In the genomic region with DNA sequence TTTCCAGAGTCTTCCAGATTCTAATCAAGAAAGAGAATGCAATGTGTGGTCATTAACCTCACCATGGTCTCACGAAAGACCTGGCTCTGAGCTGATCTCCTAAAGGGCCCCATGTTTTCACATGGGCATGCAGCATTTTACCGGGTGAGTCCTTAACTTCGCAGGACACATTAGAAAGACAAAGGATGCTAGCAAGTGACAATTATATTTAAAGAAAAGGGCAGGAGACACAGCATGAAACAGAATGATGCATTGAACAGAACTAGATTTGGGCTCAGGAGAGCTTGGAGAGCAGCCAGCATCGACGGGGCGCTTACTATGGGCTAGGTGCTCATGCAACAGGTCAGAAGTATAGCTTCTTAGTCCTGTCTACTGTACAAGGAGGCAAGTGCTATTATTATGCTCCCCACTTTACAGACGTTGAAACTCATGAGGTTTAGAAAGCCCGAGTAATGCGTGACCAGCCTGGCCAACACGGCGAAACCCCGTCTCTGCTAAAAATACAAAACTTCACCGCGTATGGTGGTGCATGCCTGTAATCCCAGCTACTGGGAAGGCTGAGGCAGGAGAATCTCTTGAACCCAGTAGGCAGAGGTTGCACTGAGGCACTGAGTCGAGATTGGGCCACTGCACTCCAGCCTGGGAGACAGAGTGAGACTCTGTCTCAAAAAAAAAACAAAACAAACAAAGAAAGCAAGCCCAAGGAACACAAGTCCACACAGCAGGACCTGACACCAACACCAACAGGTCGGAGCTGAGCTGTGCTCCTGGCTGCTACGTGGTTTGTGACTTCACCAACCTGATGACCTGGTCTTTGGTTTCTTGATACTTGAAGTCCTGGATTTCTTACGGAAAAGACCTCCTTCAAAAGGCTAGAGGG, we compare ENCODE assay signal across 2 cellular contexts.
TF ChIP-seq lines count a peak whose summit lies in the region.

No MANE protein-coding gene starts in this region.

TF ChIP-seq in liver, 16 proteins besides CTCF, POLR2A, EP300 and RAD21:
- TF ChIP-seq, protein P1, sequence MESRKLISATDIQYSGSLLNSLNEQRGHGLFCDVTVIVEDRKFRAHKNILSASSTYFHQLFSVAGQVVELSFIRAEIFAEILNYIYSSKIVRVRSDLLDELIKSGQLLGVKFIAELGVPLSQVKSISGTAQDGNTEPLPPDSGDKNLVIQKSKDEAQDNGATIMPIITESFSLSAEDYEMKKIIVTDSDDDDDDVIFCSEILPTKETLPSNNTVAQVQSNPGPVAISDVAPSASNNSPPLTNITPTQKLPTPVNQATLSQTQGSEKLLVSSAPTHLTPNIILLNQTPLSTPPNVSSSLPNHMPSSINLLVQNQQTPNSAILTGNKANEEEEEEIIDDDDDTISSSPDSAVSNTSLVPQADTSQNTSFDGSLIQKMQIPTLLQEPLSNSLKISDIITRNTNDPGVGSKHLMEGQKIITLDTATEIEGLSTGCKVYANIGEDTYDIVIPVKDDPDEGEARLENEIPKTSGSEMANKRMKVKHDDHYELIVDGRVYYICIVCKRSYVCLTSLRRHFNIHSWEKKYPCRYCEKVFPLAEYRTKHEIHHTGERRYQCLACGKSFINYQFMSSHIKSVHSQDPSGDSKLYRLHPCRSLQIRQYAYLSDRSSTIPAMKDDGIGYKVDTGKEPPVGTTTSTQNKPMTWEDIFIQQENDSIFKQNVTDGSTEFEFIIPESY (IDR thresholded peaks at IDR 0.05): no peak
- no peak for TF ChIP-seq HNF4G (IDR thresholded peaks at IDR 0.05)

TF ChIP-seq in HepG2, 621 proteins besides CTCF, POLR2A, EP300 and RAD21:
- TF ChIP-seq, protein P2, sequence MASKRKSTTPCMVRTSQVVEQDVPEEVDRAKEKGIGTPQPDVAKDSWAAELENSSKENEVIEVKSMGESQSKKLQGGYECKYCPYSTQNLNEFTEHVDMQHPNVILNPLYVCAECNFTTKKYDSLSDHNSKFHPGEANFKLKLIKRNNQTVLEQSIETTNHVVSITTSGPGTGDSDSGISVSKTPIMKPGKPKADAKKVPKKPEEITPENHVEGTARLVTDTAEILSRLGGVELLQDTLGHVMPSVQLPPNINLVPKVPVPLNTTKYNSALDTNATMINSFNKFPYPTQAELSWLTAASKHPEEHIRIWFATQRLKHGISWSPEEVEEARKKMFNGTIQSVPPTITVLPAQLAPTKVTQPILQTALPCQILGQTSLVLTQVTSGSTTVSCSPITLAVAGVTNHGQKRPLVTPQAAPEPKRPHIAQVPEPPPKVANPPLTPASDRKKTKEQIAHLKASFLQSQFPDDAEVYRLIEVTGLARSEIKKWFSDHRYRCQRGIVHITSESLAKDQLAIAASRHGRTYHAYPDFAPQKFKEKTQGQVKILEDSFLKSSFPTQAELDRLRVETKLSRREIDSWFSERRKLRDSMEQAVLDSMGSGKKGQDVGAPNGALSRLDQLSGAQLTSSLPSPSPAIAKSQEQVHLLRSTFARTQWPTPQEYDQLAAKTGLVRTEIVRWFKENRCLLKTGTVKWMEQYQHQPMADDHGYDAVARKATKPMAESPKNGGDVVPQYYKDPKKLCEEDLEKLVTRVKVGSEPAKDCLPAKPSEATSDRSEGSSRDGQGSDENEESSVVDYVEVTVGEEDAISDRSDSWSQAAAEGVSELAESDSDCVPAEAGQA (IDR thresholded peaks at IDR 0.05; ENCODE audit: low read depth): no peak
- TF ChIP-seq, protein P2 (CRISPR knock-in tag; IDR thresholded peaks at IDR 0.05; ENCODE audit: borderline replicate concordance): no peak
- TF ChIP-seq MTF2 (CRISPR knock-in tag; IDR thresholded peaks at IDR 0.05; ENCODE audit: borderline replicate concordance): no peak
- no peak for TF ChIP-seq CCDC6 (CRISPR knock-in tag; IDR thresholded peaks at IDR 0.05)
- TF ChIP-seq GTF2F1 (IDR thresholded peaks at IDR 0.05; ENCODE audit: low read length): no peak
- no peak for TF ChIP-seq MAZ (IDR thresholded peaks at IDR 0.05; ENCODE audit: borderline replicate concordance, low read depth, low read length)
- TF ChIP-seq MAZ (CRISPR knock-in tag; IDR thresholded peaks at IDR 0.05; ENCODE audit: low read depth): no peak
- TF ChIP-seq ARNT2 (CRISPR knock-in tag; IDR thresholded peaks at IDR 0.05; ENCODE audit: low read depth): no peak
- no peak for TF ChIP-seq NFATC3 (CRISPR knock-in tag; IDR thresholded peaks at IDR 0.05)
- TF ChIP-seq ERF (CRISPR knock-in tag; IDR thresholded peaks at IDR 0.05): no peak
- no peak for TF ChIP-seq ZNF431 (CRISPR knock-in tag; IDR thresholded peaks at IDR 0.05; ENCODE audit: borderline replicate concordance, low read depth)
- TF ChIP-seq ZNF296 (CRISPR knock-in tag; conservative IDR thresholded peaks at IDR 0.05): no peak
- no peak for TF ChIP-seq SIN3B (IDR thresholded peaks at IDR 0.05; ENCODE audit: low read length)
- TF ChIP-seq, protein P3, sequence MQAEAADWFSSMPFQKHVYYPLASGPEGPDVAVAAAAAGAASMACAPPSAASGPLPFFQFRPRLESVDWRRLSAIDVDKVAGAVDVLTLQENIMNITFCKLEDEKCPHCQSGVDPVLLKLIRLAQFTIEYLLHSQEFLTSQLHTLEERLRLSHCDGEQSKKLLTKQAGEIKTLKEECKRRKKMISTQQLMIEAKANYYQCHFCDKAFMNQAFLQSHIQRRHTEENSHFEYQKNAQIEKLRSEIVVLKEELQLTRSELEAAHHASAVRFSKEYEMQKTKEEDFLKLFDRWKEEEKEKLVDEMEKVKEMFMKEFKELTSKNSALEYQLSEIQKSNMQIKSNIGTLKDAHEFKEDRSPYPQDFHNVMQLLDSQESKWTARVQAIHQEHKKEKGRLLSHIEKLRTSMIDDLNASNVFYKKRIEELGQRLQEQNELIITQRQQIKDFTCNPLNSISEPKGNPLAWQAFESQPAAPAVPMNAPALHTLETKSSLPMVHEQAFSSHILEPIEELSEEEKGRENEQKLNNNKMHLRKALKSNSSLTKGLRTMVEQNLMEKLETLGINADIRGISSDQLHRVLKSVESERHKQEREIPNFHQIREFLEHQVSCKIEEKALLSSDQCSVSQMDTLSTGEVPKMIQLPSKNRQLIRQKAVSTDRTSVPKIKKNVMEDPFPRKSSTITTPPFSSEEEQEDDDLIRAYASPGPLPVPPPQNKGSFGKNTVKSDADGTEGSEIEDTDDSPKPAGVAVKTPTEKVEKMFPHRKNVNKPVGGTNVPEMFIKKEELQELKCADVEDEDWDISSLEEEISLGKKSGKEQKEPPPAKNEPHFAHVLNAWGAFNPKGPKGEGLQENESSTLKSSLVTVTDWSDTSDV (CRISPR knock-in tag; IDR thresholded peaks at IDR 0.05): no peak
- TF ChIP-seq PHF8 (CRISPR knock-in tag; IDR thresholded peaks at IDR 0.05): no peak
- TF ChIP-seq, protein P4, sequence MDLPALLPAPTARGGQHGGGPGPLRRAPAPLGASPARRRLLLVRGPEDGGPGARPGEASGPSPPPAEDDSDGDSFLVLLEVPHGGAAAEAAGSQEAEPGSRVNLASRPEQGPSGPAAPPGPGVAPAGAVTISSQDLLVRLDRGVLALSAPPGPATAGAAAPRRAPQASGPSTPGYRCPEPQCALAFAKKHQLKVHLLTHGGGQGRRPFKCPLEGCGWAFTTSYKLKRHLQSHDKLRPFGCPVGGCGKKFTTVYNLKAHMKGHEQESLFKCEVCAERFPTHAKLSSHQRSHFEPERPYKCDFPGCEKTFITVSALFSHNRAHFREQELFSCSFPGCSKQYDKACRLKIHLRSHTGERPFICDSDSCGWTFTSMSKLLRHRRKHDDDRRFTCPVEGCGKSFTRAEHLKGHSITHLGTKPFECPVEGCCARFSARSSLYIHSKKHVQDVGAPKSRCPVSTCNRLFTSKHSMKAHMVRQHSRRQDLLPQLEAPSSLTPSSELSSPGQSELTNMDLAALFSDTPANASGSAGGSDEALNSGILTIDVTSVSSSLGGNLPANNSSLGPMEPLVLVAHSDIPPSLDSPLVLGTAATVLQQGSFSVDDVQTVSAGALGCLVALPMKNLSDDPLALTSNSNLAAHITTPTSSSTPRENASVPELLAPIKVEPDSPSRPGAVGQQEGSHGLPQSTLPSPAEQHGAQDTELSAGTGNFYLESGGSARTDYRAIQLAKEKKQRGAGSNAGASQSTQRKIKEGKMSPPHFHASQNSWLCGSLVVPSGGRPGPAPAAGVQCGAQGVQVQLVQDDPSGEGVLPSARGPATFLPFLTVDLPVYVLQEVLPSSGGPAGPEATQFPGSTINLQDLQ (CRISPR knock-in tag; IDR thresholded peaks at IDR 0.05): no peak
- TF ChIP-seq, protein P5, sequence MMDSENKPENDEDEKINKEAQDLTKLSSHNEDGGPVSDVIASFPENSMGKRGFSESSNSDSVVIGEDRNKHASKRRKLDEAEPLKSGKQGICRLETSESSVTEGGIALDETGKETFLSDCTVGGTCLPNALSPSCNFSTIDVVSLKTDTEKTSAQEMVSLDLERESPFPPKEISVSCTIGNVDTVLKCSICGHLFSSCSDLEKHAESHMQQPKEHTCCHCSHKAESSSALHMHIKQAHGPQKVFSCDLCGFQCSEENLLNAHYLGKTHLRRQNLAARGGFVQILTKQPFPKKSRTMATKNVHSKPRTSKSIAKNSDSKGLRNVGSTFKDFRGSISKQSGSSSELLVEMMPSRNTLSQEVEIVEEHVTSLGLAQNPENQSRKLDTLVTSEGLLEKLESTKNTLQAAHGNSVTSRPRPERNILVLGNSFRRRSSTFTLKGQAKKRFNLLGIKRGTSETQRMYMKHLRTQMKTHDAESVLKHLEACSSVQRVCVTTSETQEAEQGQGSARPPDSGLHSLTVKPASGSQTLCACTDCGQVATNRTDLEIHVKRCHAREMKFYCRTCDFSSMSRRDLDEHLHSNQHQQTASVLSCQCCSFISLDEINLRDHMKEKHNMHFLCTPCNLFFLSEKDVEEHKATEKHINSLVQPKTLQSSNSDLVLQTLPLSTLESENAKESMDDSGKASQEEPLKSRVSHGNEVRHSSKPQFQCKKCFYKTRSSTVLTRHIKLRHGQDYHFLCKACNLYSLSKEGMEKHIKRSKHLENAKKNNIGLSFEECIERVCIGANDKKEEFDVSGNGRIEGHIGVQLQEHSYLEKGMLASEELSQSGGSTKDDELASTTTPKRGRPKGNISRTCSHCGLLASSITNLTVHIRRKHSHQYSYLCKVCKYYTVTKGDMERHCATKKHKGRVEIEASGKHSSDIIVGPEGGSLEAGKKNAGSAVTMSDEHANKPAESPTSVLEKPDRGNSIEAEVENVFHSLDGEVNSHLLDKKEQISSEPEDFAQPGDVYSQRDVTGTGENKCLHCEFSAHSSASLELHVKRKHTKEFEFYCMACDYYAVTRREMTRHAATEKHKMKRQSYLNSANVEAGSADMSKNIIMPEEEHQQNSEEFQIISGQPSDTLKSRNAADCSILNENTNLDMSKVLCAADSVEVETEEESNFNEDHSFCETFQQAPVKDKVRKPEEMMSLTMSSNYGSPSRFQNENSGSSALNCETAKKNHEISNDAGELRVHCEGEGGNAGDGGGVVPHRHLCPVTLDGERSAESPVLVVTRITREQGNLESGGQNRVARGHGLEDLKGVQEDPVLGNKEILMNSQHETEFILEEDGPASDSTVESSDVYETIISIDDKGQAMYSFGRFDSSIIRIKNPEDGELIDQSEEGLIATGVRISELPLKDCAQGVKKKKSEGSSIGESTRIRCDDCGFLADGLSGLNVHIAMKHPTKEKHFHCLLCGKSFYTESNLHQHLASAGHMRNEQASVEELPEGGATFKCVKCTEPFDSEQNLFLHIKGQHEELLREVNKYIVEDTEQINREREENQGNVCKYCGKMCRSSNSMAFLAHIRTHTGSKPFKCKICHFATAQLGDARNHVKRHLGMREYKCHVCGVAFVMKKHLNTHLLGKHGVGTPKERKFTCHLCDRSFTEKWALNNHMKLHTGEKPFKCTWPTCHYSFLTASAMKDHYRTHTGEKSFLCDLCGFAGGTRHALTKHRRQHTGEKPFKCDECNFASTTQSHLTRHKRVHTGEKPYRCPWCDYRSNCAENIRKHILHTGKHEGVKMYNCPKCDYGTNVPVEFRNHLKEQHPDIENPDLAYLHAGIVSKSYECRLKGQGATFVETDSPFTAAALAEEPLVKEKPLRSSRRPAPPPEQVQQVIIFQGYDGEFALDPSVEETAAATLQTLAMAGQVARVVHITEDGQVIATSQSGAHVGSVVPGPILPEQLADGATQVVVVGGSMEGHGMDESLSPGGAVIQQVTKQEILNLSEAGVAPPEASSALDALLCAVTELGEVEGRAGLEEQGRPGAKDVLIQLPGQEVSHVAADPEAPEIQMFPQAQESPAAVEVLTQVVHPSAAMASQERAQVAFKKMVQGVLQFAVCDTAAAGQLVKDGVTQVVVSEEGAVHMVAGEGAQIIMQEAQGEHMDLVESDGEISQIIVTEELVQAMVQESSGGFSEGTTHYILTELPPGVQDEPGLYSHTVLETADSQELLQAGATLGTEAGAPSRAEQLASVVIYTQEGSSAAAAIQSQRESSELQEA (CRISPR knock-in tag; IDR thresholded peaks at IDR 0.05; ENCODE audit: not compliant biosample characterization): no peak
- TF ChIP-seq EEA1 (CRISPR knock-in tag; IDR thresholded peaks at IDR 0.05; ENCODE audit: borderline replicate concordance): no peak
